In the genomic region with DNA sequence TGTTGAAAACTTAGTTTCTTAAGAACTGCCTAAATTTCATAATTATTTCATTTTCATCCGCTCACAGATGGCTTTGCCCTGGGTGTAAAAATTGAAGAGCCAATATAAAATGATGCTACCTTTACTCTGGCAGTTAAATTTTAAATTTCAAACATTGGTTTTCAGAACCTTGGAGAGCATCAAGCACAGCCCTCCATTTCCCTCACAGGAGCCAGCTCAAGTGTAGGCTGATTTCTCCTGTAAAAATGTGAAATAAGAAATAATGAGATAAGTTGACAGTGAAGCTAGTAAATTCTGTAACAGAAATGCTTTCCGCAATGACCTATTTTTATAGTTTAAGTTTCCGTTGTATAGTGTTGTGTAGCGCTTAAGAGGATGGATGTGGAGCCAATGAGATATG, we compare ENCODE assay signal across 20 cellular contexts. TPM values are rescaled to one million over a fixed set of nuclear protein-coding genes. Genes with fewer than 3 reads are reported as not detected.
DNase-seq lines count a peak whose midpoint lies in the region; ATAC-seq, FAIRE-seq and TF ChIP-seq lines count a peak whose summit lies in the region.
"Had no signal": no experiment of that assay in that cellular context is flagged by ENCODE, and none has a peak within 500 bp of the region (broad histone marks: within the 10 kb centered on the region; RNA-seq: fewer than 3 reads in every experiment).

No MANE protein-coding gene starts in this region.

- FAIRE-seq in HepG2 (lab: Jason Lieb, UNC) = no peak
- FAIRE-seq: A204.1 had no signal

- WGBS in HepG2 (ENCODE audit: low lambda C conversion rate) = 80% methylated on average over 4 of the region's 4 CpGs
- 67% methylated on average over 4 of the region's 4 CpGs for WGBS in right lobe of liver (ENCODE audit: insufficient coverage, low coverage, low lambda C conversion rate, missing lambda C conversion rate)

- TF ChIP-seq POLR2A in HepG2 (IDR thresholded peaks at IDR 0.05; ENCODE audit: insufficient read depth in 1 of 2, low read depth in 2 of 2, low read length in 2 of 2) = no peak
- TF ChIP-seq POLR2A in right lobe of liver (IDR thresholded peaks at IDR 0.05) = no peak

- H3K79me2 ChIP-seq in HepG2 (ENCODE audit: insufficient read depth, low read length) = no peaks in the 10 kb centered on the region

- H3K4me1 ChIP-seq in HepG2 (ENCODE audit: insufficient read depth, low read length) (no peaks in the 10 kb centered on the region), right lobe of liver (no peaks in the 10 kb centered on the region)
- H3K4me1 ChIP-seq: SJCRH30 had no signal

- CTCF ChIA-PET in HepG2 (lab: Yijun Ruan, JAX; ENCODE audit: low intra/inter-chr PET ratio, low total read pairs) = no interaction called here

- TF ChIP-seq EP300 in HepG2 (IDR thresholded peaks at IDR 0.05; ENCODE audit: low read depth in 2 of 2, low read length in 2 of 2) (no peak), HepG2 (CRISPR knock-in tag; IDR thresholded peaks at IDR 0.05; ENCODE audit: borderline replicate concordance) (no peak)

- in situ Hi-C loops in HepG2 (cut with HindIII; ENCODE audit: extremely low pct_ligation_motif_present, low pct_unique_long_range_greater_than_20kb) = no loop called here

- POLR2A ChIA-PET in HepG2 (lab: Yijun Ruan, JAX) = no interaction called here

- no peaks in the 10 kb centered on the region for H3K36me3 ChIP-seq in HepG2 (replicated peaks in 1 of 2; ENCODE audit: control insufficient read depth in 1 of 2, insufficient read depth in 2 of 2, low read length in 2 of 2)
- no peaks in the 10 kb centered on the region for H3K36me3 ChIP-seq in right lobe of liver
- H3K36me3 ChIP-seq: SJCRH30 had no signal

- ATAC-seq in HepG2 = no peak
- ATAC-seq in right lobe of liver = no peak
- ATAC-seq in GM18858 (IDR thresholded peaks at IDR 0.05; ENCODE audit: unreplicated experiment) = no peak
- ATAC-seq: activated CD4-positive, alpha-beta T cell treated with anti-CD3 and anti-CD28 coated beads for 36 hours had no signal

- no peak for TF ChIP-seq CTCF in HepG2 (CRISPR knock-in tag; IDR thresholded peaks at IDR 0.05)
- TF ChIP-seq CTCF in right lobe of liver (IDR thresholded peaks at IDR 0.05) = no peak
- no peak for TF ChIP-seq CTCF in fibroblast of villous mesenchyme (IDR thresholded peaks at IDR 0.05; ENCODE audit: insufficient read depth, low read depth, low read length)

- DNase-seq in HepG2 (ENCODE audit: low spot score) (no peak), right lobe of liver (no peak), amniotic epithelial cell (ENCODE audit: low read depth) (peak; percentile 35), fibroblast of villous mesenchyme (ENCODE audit: low read depth) (peak; percentile 28), NCI-H774 (lab: John Stamatoyannopoulos, UW) (no peak), GF-D8 (lab: John Stamatoyannopoulos, UW) (no peak), cerebellar cortex (ENCODE audit: low spot score) (no peak)
- DNase-seq: activated CD4-positive, alpha-beta T cell treated with anti-CD3 and anti-CD28 coated beads for 36 hours; activated naive CD4-positive, alpha-beta T cell; CD4-positive, CD25-positive, alpha-beta regulatory T cell; DMS79 treated with DMSO at 0.1 percent for 48 hours; foreskin melanocyte; Kasumi-1; NCI-H345; SJCRH30; stimulated activated naive CD4-positive, alpha-beta T cell treated with Interleukin-2 at 50 U/mL for 16 hours; T-helper 9 cell had no signal

- intact Hi-C loops in HepG2 (cut with micrococcal nuclease; ENCODE audit: unreplicated experiment) = no loop called here
- intact Hi-C loops in right lobe of liver (cut with DNase I) = no loop called here

- no peak overlapping the region for H3K9ac ChIP-seq in HepG2 (ENCODE audit: insufficient read depth, low read depth, low read length)

- H3K27ac ChIP-seq in HepG2 (ENCODE audit: extremely low read length, insufficient read depth, low read length) (no peak overlapping the region), right lobe of liver (no peak overlapping the region)
- H3K27ac ChIP-seq: HL-60, SJCRH30 had no signal

- H3K9me3 ChIP-seq in HepG2 (ENCODE audit: low read length) (no peaks in the 10 kb centered on the region), right lobe of liver (no peaks in the 10 kb centered on the region)
- H3K9me3 ChIP-seq: SJCRH30 had no signal

- no peak overlapping the region for H2AFZ ChIP-seq in HepG2 (ENCODE audit: low read length)

- H3K27me3 ChIP-seq in HepG2 (ENCODE audit: control insufficient read depth in 1 of 2, insufficient read depth in 2 of 2, low read length in 2 of 2) (peaks cover 4 to 28% of the 10 kb centered on the region in 2 experiments; a peak in 3 of 5 replicates), right lobe of liver (peaks cover under 1 to 8% of the 10 kb centered on the region in 2 donors)
- H3K27me3 ChIP-seq: SJCRH30 had no signal

- H3K4me3 ChIP-seq in HepG2 (replicated peaks in 1 of 3; ENCODE audit: insufficient read depth in 1 of 3, low read depth in 2 of 3, low read length in 3 of 3) (no peak overlapping the region), right lobe of liver (no peak overlapping the region), fibroblast of villous mesenchyme (ENCODE audit: low read depth, low read length) (no peak overlapping the region)
- H3K4me3 ChIP-seq: SJCRH30 had no signal

- no TSS peak for BruUV-seq in HepG2 (replicated peaks; lab: Mats Ljungman, UMichigan)

- TF ChIP-seq RAD21 in HepG2 (CRISPR knock-in tag; IDR thresholded peaks at IDR 0.05) = no peak

- no peaks in the 10 kb centered on the region for H4K20me1 ChIP-seq in HepG2 (ENCODE audit: insufficient read depth, low read length)

- H3K4me2 ChIP-seq in HepG2 (ENCODE audit: low read depth, low read length) = no peak overlapping the region

TF ChIP-seq in HepG2, 621 proteins besides CTCF, POLR2A, EP300 and RAD21:
- TF ChIP-seq, protein P1, sequence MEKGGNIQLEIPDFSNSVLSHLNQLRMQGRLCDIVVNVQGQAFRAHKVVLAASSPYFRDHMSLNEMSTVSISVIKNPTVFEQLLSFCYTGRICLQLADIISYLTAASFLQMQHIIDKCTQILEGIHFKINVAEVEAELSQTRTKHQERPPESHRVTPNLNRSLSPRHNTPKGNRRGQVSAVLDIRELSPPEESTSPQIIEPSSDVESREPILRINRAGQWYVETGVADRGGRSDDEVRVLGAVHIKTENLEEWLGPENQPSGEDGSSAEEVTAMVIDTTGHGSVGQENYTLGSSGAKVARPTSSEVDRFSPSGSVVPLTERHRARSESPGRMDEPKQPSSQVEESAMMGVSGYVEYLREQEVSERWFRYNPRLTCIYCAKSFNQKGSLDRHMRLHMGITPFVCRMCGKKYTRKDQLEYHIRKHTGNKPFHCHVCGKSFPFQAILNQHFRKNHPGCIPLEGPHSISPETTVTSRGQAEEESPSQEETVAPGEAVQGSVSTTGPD (CRISPR knock-in tag; IDR thresholded peaks at IDR 0.05) = no peak
- TF ChIP-seq, protein P2, sequence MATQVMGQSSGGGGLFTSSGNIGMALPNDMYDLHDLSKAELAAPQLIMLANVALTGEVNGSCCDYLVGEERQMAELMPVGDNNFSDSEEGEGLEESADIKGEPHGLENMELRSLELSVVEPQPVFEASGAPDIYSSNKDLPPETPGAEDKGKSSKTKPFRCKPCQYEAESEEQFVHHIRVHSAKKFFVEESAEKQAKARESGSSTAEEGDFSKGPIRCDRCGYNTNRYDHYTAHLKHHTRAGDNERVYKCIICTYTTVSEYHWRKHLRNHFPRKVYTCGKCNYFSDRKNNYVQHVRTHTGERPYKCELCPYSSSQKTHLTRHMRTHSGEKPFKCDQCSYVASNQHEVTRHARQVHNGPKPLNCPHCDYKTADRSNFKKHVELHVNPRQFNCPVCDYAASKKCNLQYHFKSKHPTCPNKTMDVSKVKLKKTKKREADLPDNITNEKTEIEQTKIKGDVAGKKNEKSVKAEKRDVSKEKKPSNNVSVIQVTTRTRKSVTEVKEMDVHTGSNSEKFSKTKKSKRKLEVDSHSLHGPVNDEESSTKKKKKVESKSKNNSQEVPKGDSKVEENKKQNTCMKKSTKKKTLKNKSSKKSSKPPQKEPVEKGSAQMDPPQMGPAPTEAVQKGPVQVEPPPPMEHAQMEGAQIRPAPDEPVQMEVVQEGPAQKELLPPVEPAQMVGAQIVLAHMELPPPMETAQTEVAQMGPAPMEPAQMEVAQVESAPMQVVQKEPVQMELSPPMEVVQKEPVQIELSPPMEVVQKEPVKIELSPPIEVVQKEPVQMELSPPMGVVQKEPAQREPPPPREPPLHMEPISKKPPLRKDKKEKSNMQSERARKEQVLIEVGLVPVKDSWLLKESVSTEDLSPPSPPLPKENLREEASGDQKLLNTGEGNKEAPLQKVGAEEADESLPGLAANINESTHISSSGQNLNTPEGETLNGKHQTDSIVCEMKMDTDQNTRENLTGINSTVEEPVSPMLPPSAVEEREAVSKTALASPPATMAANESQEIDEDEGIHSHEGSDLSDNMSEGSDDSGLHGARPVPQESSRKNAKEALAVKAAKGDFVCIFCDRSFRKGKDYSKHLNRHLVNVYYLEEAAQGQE (IDR thresholded peaks at IDR 0.05; ENCODE audit: borderline replicate concordance in 1 of 2, low read depth in 1 of 2, low read length in 2 of 2) = peak; percentile 25 to 92
- TF ChIP-seq MIER2 (CRISPR knock-in tag; IDR thresholded peaks at IDR 0.05) = peak; percentile 65; the same call in 1 of the 2 replicates

RNA-seq across cellular contexts. Expression of a gene that starts 53.9 kb away (rescaled TPM):
- total RNA-seq in HepG2 (2016; rRNA removed; fragmentation: Illumina TruSeq; extraction: Trizol) (0.07 and 0.22 TPM in 2 replicates), right lobe of liver (1 to 10 TPM; 4.9 to 9.6 (median 6.8) TPM), fibroblast of villous mesenchyme (36.4 and 38.0 TPM in 2 replicates)
- total RNA-seq in HepG2 (2016; cell fraction: cytosol; rRNA removed; fragmentation: Illumina TruSeq; extraction: Trizol; ENCODE audit: low read depth) = 0.18 and 0.61 TPM in 2 replicates
- 0.13 and 0.15 TPM in 2 replicates for total RNA-seq in HepG2 (2016; cell fraction: insoluble cytoplasmic fraction; rRNA removed; fragmentation: Illumina TruSeq; extraction: Trizol)
- 0.19 and 0.21 TPM in 2 replicates for total RNA-seq in HepG2 (2016; cell fraction: membrane; rRNA removed; fragmentation: Illumina TruSeq; extraction: Trizol)
- total RNA-seq in HepG2 (2016; cell fraction: nucleus; rRNA removed; fragmentation: Illumina TruSeq; extraction: Trizol) = 0.25 and 0.28 TPM in 2 replicates
- 0.04 and 0.07 TPM in 2 replicates for polyA plus RNA-seq in HepG2 (2011; rRNA removed)
- polyA plus RNA-seq in HepG2 (2011; cell fraction: cytosol; rRNA removed) = 0.01 and 0.04 TPM in 2 replicates
- 0.06 and 0.07 TPM in 2 replicates for polyA plus RNA-seq in HepG2 (2011; cell fraction: nucleus; rRNA removed)
- 0.08 and 0.12 TPM in 2 replicates for polyA plus RNA-seq in HepG2 (2012)
- polyA plus RNA-seq in HepG2 (2016; cell fraction: cytosol; fragmentation: Illumina TruSeq; extraction: Trizol; ENCODE audit: low read depth) = not detected in 2 replicates
- polyA plus RNA-seq in HepG2 (2016; cell fraction: insoluble cytoplasmic fraction; fragmentation: Illumina TruSeq; extraction: Trizol; ENCODE audit: low read depth) = 0.30 TPM in 1 of 2 replicates, not detected in the other
- not detected in 2 replicates for polyA plus RNA-seq in HepG2 (2016; cell fraction: membrane; fragmentation: Illumina TruSeq; extraction: Trizol; ENCODE audit: low read depth)
- polyA plus RNA-seq in HepG2 (2016; cell fraction: nucleus; fragmentation: Illumina TruSeq; extraction: Trizol; ENCODE audit: insufficient read depth, low read depth) = 0.13 TPM in 1 of 2 replicates, not detected in the other
- 0.06 and 0.26 TPM in 2 replicates for polyA minus RNA-seq in HepG2 (2011; rRNA and poly(A)+ RNA removed; ENCODE audit: low replicate concordance)
- polyA minus RNA-seq in HepG2 (2011; cell fraction: cytosol; rRNA and poly(A)+ RNA removed) = 0.20 TPM in 1 of 2 replicates, not detected in the other
- 0.26 and 0.75 TPM in 2 replicates for polyA minus RNA-seq in HepG2 (2011; cell fraction: nucleus; rRNA and poly(A)+ RNA removed)

Comparison
In these comparisons a context has a peak if more than half of its experiments do, and no peak if none do; other contexts are left out.
1. DNase-seq: peak in amniotic epithelial cell (single experiment) and fibroblast of villous mesenchyme (single experiment); none in HepG2 (single experiment), right lobe of liver (0 of 3), NCI-H774 (single experiment), GF-D8 (single experiment) and cerebellar cortex (single experiment).